ENCODE assay signal across 29 cellular contexts in the genomic region with DNA sequence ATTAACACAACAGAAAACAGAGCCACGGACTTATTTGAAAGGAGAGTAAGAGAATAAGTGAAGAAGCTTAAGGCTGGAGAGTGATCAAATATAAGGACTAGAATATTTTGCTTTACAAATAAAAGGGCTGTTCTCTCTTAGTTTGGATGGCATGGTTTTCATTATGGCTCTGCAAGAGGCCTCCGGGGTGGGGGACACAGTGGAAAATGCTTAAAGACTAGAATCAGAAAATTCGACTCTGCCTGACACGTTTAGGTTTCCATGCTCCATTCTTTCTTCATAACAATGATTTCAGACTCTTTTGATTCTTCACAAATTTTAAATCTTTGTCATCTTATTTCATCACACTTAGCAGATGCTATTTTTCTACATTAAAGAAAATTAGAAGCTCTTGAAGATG.
"Had no signal": no experiment of that assay in that cellular context is flagged by ENCODE, and none has a peak within 500 bp of the region (broad histone marks: within the 10 kb centered on the region; RNA-seq: fewer than 3 reads in every experiment).

No MANE protein-coding gene starts in this region.

- H3K27ac ChIP-seq: hepatocyte, left ventricle myocardium inferior, neural progenitor cell, neutrophil, ovary, prostate gland, skin epidermis, suprapubic skin, thoracic aorta, tibial artery, upper lobe of right lung had no signal

- H3K4me3 ChIP-seq: hepatocyte, left ventricle myocardium inferior, lung, neural progenitor cell, ovary, prostate gland, skin epidermis, suprapubic skin, thoracic aorta, tibial artery, upper lobe of right lung had no signal

- H3K27me3 Mint-ChIP-seq: naive B cell; stimulated activated naive CD8-positive, alpha-beta T cell treated with anti-CD3 and anti-CD28 coated beads, Interleukin-15, Interleukin-2, amounts not matched to agents 100 ng/mL and 50 ng/mL, for 24 hours had no signal

- H3K4me3 Mint-ChIP-seq: mesothelial cell of epicardium; naive B cell; natural killer cell; nephron progenitor cell; neural progenitor cell; stimulated activated effector memory CD8-positive, alpha-beta T cell treated with anti-CD3 and anti-CD28 coated beads, Interleukin-12 subunit alpha, Interleukin-12 subunit beta, amount 100 ng/mL, for 72 hours; stimulated activated naive CD8-positive, alpha-beta T cell treated with anti-CD3 and anti-CD28 coated beads, Interleukin-15, Interleukin-2, amounts not matched to agents 100 ng/mL and 50 ng/mL, for 24 hours had no signal

- H3K9me3 Mint-ChIP-seq: mesothelial cell of epicardium; nephron progenitor cell; neural progenitor cell; stimulated activated naive CD8-positive, alpha-beta T cell treated with anti-CD3 and anti-CD28 coated beads, Interleukin-15, Interleukin-2, amounts not matched to agents 100 ng/mL and 50 ng/mL, for 24 hours had no signal

- H3K4me1 Mint-ChIP-seq: mesothelial cell of epicardium; naive B cell; natural killer cell; nephron progenitor cell; neural progenitor cell; stimulated activated effector memory CD8-positive, alpha-beta T cell treated with anti-CD3 and anti-CD28 coated beads, Interleukin-12 subunit alpha, Interleukin-12 subunit beta, amount 100 ng/mL, for 72 hours had no signal

- H3K9ac ChIP-seq: neural progenitor cell had no signal

- ATAC-seq: natural killer cell; right cardiac atrium; sciatic nerve; stimulated activated effector memory CD8-positive, alpha-beta T cell treated with anti-CD3 and anti-CD28 coated beads, Interleukin-12 subunit alpha, Interleukin-12 subunit beta, amount 100 ng/mL, for 72 hours; upper lobe of right lung had no signal

- DNase-seq: islet precursor cell; left ventricle myocardium inferior; mesendoderm; naive B cell; natural killer cell; nephron progenitor cell; occipital lobe; ovary; retina; right cardiac atrium; stimulated activated CD4-positive, alpha-beta T cell treated with anti-CD3 and anti-CD28 coated beads, Interleukin-12 subunit alpha, Interleukin-12 subunit beta, amount 100 ng/mL, for 4 hours; stimulated activated CD4-positive, alpha-beta T cell treated with anti-CD3 and anti-CD28 coated beads, Interleukin-15, amount 100 ng/mL, for 24 hours; stimulated activated CD4-positive, alpha-beta T cell treated with anti-CD3 and anti-CD28 coated beads, Interleukin-4, amount 100 ng/mL, for 24 hours; stimulated activated naive CD4-positive, alpha-beta T cell; tibial artery; trophoblast cell; upper lobe of right lung had no signal

- H3K4me1 ChIP-seq: left ventricle myocardium inferior, neural progenitor cell, prostate gland, suprapubic skin, tibial artery, upper lobe of right lung had no signal

- H3K36me3 ChIP-seq: left ventricle myocardium inferior, neural progenitor cell, neutrophil, ovary, prostate gland, suprapubic skin, thoracic aorta, tibial artery, upper lobe of right lung had no signal

- H3K9me3 ChIP-seq: left ventricle myocardium inferior, neutrophil, ovary, prostate gland, suprapubic skin, thoracic aorta, tibial artery, upper lobe of right lung had no signal

- H3K36me3 Mint-ChIP-seq: mesothelial cell of epicardium; naive B cell; natural killer cell; neural progenitor cell; stimulated activated effector memory CD8-positive, alpha-beta T cell treated with anti-CD3 and anti-CD28 coated beads, Interleukin-12 subunit alpha, Interleukin-12 subunit beta, amount 100 ng/mL, for 72 hours had no signal

- H3K27me3 ChIP-seq: hepatocyte, neural progenitor cell, neutrophil, ovary, suprapubic skin, tibial artery, upper lobe of right lung had no signal

- H3K27ac Mint-ChIP-seq: mesothelial cell of epicardium; naive B cell; natural killer cell; nephron progenitor cell; neural progenitor cell; stimulated activated effector memory CD8-positive, alpha-beta T cell treated with anti-CD3 and anti-CD28 coated beads, Interleukin-12 subunit alpha, Interleukin-12 subunit beta, amount 100 ng/mL, for 72 hours; stimulated activated naive CD8-positive, alpha-beta T cell treated with anti-CD3 and anti-CD28 coated beads, Interleukin-15, Interleukin-2, amounts not matched to agents 100 ng/mL and 50 ng/mL, for 24 hours had no signal
